ENCODE assay signal across 8 cellular contexts in genomic region chr12:55830601-55831406, GRCh38. TPM values are rescaled to one million over a fixed set of nuclear protein-coding genes. Genes with fewer than 3 reads are reported as not detected.
DNase-seq lines count a peak whose midpoint lies in the region; ATAC-seq and TF ChIP-seq lines count a peak whose summit lies in the region.

No MANE protein-coding gene starts in this region.

- peak overlapping the region; percentile 80 for H2AFZ ChIP-seq in parathyroid adenoma

- H3K9ac ChIP-seq in parathyroid adenoma, result no peak overlapping the region

- peak overlapping the region; percentile 94 for H3K27ac ChIP-seq in SJCRH30
- peak overlapping the region; percentile 85 to 96 (median 92) for H3K27ac ChIP-seq in heart right ventricle
- peak overlapping the region; percentile 76 for H3K27ac ChIP-seq in parathyroid adenoma

- TF ChIP-seq CTCF in HFF-Myc (IDR thresholded peaks at IDR 0.05; ENCODE audit: low read depth, low read length, missing control alignments) (no peak), heart right ventricle (IDR thresholded peaks at IDR 0.05) (no peak), parathyroid adenoma (IDR thresholded peaks at IDR 0.05) (no peak)

- WGBS in heart right ventricle, 2 donors, result 1 to 2% methylated on average over 23 of the region's 23 CpGs

- DNase-seq in AG20443 (ENCODE audit: low spot score) (peak; percentile 89), HFF-Myc (ENCODE audit: extremely low read depth, low read depth) (no peak), SJCRH30 (peak; percentile 72 to 75), amniotic epithelial cell (ENCODE audit: low read depth) (peak; percentile 52), heart right ventricle (peak; percentile 77 to 79)

- H3K27me3 ChIP-seq in SJCRH30 (no peaks in the 10 kb centered on the region), heart right ventricle (no peaks in the 10 kb centered on the region), parathyroid adenoma (ENCODE audit: control insufficient read depth, insufficient read depth, low read length) (no peaks in the 10 kb centered on the region)

- no peaks in the 10 kb centered on the region for H3K79me2 ChIP-seq in parathyroid adenoma

- intact Hi-C loops in heart right ventricle (cut with DNase I), result loop anchor here in 5 of 10 donors (2.0 to 10.0 kb wide), 4 partner anchors 16 to 104 kb away; partner anchors contain the start of genes PYM1 (in 2 of the 5) and DGKA (in 1 of the 5)

- ATAC-seq in heart right ventricle (peak; percentile 32 to 75 (median 60)), HG03159 (IDR thresholded peaks at IDR 0.05; ENCODE audit: unreplicated experiment) (no peak), HG03442 (IDR thresholded peaks at IDR 0.05; ENCODE audit: unreplicated experiment) (no peak)

- H3K36me3 ChIP-seq in SJCRH30 (no peaks in the 10 kb centered on the region), heart right ventricle (peaks cover 0 to 14% (median 0%) of the 10 kb centered on the region in 9 donors), parathyroid adenoma (ENCODE audit: control insufficient read depth, insufficient read depth, low read length) (no peaks in the 10 kb centered on the region)

- H3K4me3 ChIP-seq in HFF-Myc (replicated peaks; ENCODE audit: low read depth, low read length) (peak overlapping the region; percentile 89), SJCRH30 (peak overlapping the region; percentile 66), heart right ventricle (peak overlapping the region; percentile 63 to 98 (median 85)), parathyroid adenoma (ENCODE audit: low read depth, low read length) (peak overlapping the region; percentile 79)

- no peaks in the 10 kb centered on the region for H3K9me3 ChIP-seq in SJCRH30 (replicated peaks)
- H3K9me3 ChIP-seq in heart right ventricle, result no peaks in the 10 kb centered on the region
- H3K9me3 ChIP-seq in parathyroid adenoma (ENCODE audit: control insufficient read depth, low read length), result no peaks in the 10 kb centered on the region

- H3K4me1 ChIP-seq in SJCRH30 (peaks cover 4% of the 10 kb centered on the region; the same call in 1 of the 2 replicates), heart right ventricle (peaks cover 8 to 50% (median 48%) of the 10 kb centered on the region in 9 donors), parathyroid adenoma (peaks cover 4% of the 10 kb centered on the region)

- H3K4me2 ChIP-seq in parathyroid adenoma (ENCODE audit: low read length), result peak overlapping the region; percentile 76

RNA-seq across cellular contexts. Expression of gene DNAJC14, which starts 1.4 kb away (rescaled TPM):
- 33.3 TPM in 2 replicates for total RNA-seq in SJCRH30 (2014; rRNA removed; shearing (Covaris generic))
- 10 to 100 TPM; 12.5 to 20.8 (median 17.0) TPM for total RNA-seq in heart right ventricle
- polyA plus RNA-seq in heart right ventricle, result 10 to 100 TPM in 1 of 2 donors, 1 to 10 TPM in 1; 7.9 to 15.7 TPM

RNA-seq across cellular contexts. Expression of gene MMP19, which starts 11.9 kb away (rescaled TPM):
- 0.91 and 1.0 TPM in 2 replicates for total RNA-seq in SJCRH30 (2014; rRNA removed; shearing (Covaris generic))
- total RNA-seq in heart right ventricle, result 10 to 100 TPM in 2 of 10 donors, 1 to 10 TPM in 4, under 1 TPM in 4; 0.72 to 11.5 (median 1.8) TPM
- 1 to 10 TPM; 4.3 to 6.0 TPM for polyA plus RNA-seq in heart right ventricle

RNA-seq across cellular contexts. Expression of gene ORMDL2, which starts 13.0 kb away (rescaled TPM):
- total RNA-seq in SJCRH30 (2014; rRNA removed; shearing (Covaris generic)), result 25.4 and 27.6 TPM in 2 replicates
- total RNA-seq in heart right ventricle, result 10 to 100 TPM; 10.3 to 36.9 (median 17.4) TPM
- 10 to 100 TPM; 33.7 to 82.9 TPM for polyA plus RNA-seq in heart right ventricle

RNA-seq across cellular contexts. Expression of gene SARNP, which starts 13.3 kb away (rescaled TPM):
- total RNA-seq in SJCRH30 (2014; rRNA removed; shearing (Covaris generic)), result 109 and 132 TPM in 2 replicates
- 10 to 100 TPM; 47.5 to 58.0 (median 53.2) TPM for total RNA-seq in heart right ventricle
- 100 to 1,000 TPM in 1 of 2 donors, 10 to 100 TPM in 1; 90.3 to 136 TPM for polyA plus RNA-seq in heart right ventricle

Comparison
In these comparisons a context has a peak if more than half of its experiments do, and no peak if none do; other contexts are left out.
1. ATAC-seq: peak in heart right ventricle (8 of 8); none in HG03159 (single experiment) and HG03442 (single experiment).
2. Peak in every context shown above with its lines, with median percentiles within 50 percentile points of each other: H3K4me3 ChIP-seq and H3K27ac ChIP-seq.